In genomic region chr7:45623157-45623556, GRCh38 we compare ENCODE assay signal across 1 cellular context.
TF ChIP-seq lines count a peak whose summit lies in the region.

No MANE protein-coding gene starts in this region.

TF ChIP-seq in H1, 55 proteins besides CTCF, POLR2A, EP300 and RAD21 (continued from another document):
- no peak for TF ChIP-seq SAP30 (IDR thresholded peaks at IDR 0.05; ENCODE audit: insufficient read depth, insufficient replicate concordance, low read length)
- no peak for TF ChIP-seq KDM4A (IDR thresholded peaks at IDR 0.05; ENCODE audit: low read depth, low read length, severe bottlenecking)
- no peak for TF ChIP-seq SP2 (IDR thresholded peaks at IDR 0.05; ENCODE audit: low read length)
- no peak for TF ChIP-seq ATF2 (IDR thresholded peaks at IDR 0.05; ENCODE audit: low read length)
- TF ChIP-seq CHD2 (IDR thresholded peaks at IDR 0.05; ENCODE audit: low read length) = no peak
- TF ChIP-seq RXRA (IDR thresholded peaks at IDR 0.05; ENCODE audit: insufficient read depth, low read depth, low read length) = no peak
